ENCODE assay signal across 8 cellular contexts in the genomic region with DNA sequence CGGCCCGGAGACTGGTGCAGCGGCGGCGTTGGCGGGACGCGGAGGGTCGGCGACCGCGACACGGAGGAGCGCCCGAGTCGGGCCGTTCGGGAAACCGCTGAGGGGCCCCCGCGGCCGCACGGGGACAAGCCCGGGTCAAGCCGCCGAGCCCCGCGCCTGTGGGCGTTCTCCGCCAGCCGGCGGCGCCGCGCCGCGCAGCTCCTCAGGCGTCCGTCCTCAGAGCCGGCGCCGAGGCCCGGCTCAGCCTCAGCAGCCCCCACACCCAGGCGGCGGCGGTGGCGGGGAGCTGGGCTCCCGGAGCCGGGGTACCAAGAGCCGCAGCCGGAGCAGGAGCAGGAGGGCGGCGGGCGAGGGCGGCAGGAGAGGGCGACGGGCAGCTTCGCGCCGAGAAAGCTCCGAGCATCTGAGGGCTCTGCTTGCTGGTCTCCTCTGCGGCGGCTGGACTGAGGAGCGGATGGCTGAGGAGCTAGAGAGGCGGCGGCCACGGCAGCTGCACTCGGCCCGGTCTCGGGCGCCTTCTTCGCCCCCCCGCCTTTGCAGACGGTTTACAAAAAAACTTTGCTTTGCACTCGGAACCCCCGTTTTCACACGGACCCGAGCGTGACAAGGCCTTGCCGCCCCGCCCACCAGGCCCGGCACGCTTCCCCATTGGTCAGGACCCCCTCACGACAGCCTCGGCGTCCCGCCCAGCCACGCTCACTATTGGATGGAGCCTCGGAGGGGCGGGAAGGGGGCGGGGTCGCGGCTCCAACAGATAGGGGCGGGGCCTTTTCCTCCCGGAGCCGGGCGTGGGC. TPM values are rescaled to one million over a fixed set of nuclear protein-coding genes. Genes with fewer than 3 reads are reported as not detected.
DNase-seq lines count a peak whose midpoint lies in the region; ATAC-seq and TF ChIP-seq lines count a peak whose summit lies in the region.

SLC30A1 (minus strand) TSS at position 522 of the 794 bp plus-strand sequence. CDS start 549 bp downstream, outside the sequence.

- WGBS in right lobe of liver (ENCODE audit: insufficient coverage, low coverage, low lambda C conversion rate, missing lambda C conversion rate), result under 1% methylated on average over 30 of the region's 97 CpGs

- intact Hi-C loops in right lobe of liver (cut with DNase I), result no loop called here

- DNase-seq in C1 segment of cervical spinal cord (lab: John Stamatoyannopoulos, UW), result peak; percentile 86 to 99 (median 97)
- peak; percentile 71 for DNase-seq in NCI-H748 treated with DMSO at 0.1 percent for 48 hours (lab: John Stamatoyannopoulos, UW)
- peak; percentile 99 to 100 for DNase-seq in activated CD4-positive, alpha-beta T cell treated with anti-CD3 and anti-CD28 coated beads, Interleukin-2, amount 50 U/mL, for 24 hours (ENCODE audit: low read depth in 1 of 2, low spot score in 1 of 2)
- DNase-seq in dermis microvascular lymphatic vessel endothelial cell (ENCODE audit: low read depth in 2 of 2), result peak; percentile 85 to 97
- DNase-seq in right lobe of liver, result peak; percentile 100
- peak; percentile 99 to 100 for DNase-seq in stimulated activated CD4-positive, alpha-beta T cell treated with anti-CD3 and anti-CD28 coated beads, Interleukin-4, amount 100 ng/mL, for 4 hours

- ATAC-seq in GM19372 (IDR thresholded peaks at IDR 0.05; ENCODE audit: low read depth, unreplicated experiment) (peak; percentile 78), HG03558 (IDR thresholded peaks at IDR 0.05; ENCODE audit: extremely low read depth, unreplicated experiment) (peak; percentile 69), right lobe of liver (peak; percentile 84 to 93 (median 88))

- H3K4me1 ChIP-seq in right lobe of liver, result peaks cover 0 to 27% (median 9%) of the 10 kb centered on the region in 4 donors

- peaks cover 0 to 23% (median 7%) of the 10 kb centered on the region in 4 donors for H3K36me3 ChIP-seq in right lobe of liver

- H3K9me3 ChIP-seq in right lobe of liver, result no peaks in the 10 kb centered on the region

- TF ChIP-seq POLR2A in right lobe of liver (IDR thresholded peaks at IDR 0.05), result peak; percentile 97

- peak within 1 kb of the TSS; percentile 85 to 96 (median 91) for H3K27ac ChIP-seq in right lobe of liver

- H3K4me3 ChIP-seq in right lobe of liver, result peak within 1 kb of the TSS; percentile 71 to 97 (median 91)

- no peaks in the 10 kb centered on the region for H3K27me3 ChIP-seq in right lobe of liver

- no peak for TF ChIP-seq CTCF in right lobe of liver (IDR thresholded peaks at IDR 0.05)

RNA-seq across cellular contexts. Expression of gene SLC30A1, which starts in this region (rescaled TPM):
- total RNA-seq in dermis microvascular lymphatic vessel endothelial cell (27.9 and 35.3 TPM in 2 replicates), right lobe of liver (10 to 100 TPM; 23.2 to 72.9 (median 48.2) TPM)

Comparison
In these comparisons a context has a peak if more than half of its experiments do, and no peak if none do; other contexts are left out.
1. Peak in every context shown above with its lines: DNase-seq, ATAC-seq, H3K4me3 ChIP-seq and H3K27ac ChIP-seq.